ENCODE assay signal across 14 cellular contexts in genomic region chr13:31919241-31919640, GRCh38.
A peak's percentile ranks its signal among the peaks of the same experiment; 100 is the strongest.
DNase-seq lines count a peak whose midpoint lies in the region; ATAC-seq and TF ChIP-seq lines count a peak whose summit lies in the region.
"Had no signal": no experiment of that assay in that cellular context is flagged by ENCODE, and none has a peak within 500 bp of the region (broad histone marks: within the 10 kb centered on the region; RNA-seq: fewer than 3 reads in every experiment).

No MANE protein-coding gene starts in this region.

- peaks cover 3% of the 10 kb centered on the region; the same call in 1 of the 2 replicates for H3K9me1 ChIP-seq in IMR-90 (ENCODE audit: insufficient read depth, low read length)

- H3K14ac ChIP-seq in IMR-90 (replicated peaks; ENCODE audit: low read depth, low read length): no peak overlapping the region

- no peak for TF ChIP-seq CTCF in IMR-90 (conservative IDR thresholded peaks at IDR 0.05; ENCODE audit: low read depth, low read length)
- no peak for TF ChIP-seq CTCF in chondrocyte (IDR thresholded peaks at IDR 0.05)

- H3K23ac ChIP-seq in IMR-90 (ENCODE audit: low read depth, low read length): no peak overlapping the region

- WGBS in IMR-90 (ENCODE audit: extremely low coverage in 2 of 2, insufficient read length in 1 of 2), 2 experiments: 60% methylated on average over 1 of the region's 2 CpGs; no CpG with 5 or more reads in 1 of the 2 experiments

- no peak overlapping the region for H2AK9ac ChIP-seq in IMR-90 (replicated peaks; ENCODE audit: low read depth, low read length, poor library complexity)

- no peak overlapping the region for H3K9ac ChIP-seq in BLaER1 treated with 17β-estradiol and CSF1 and Interleukin-3, amounts not matched to agents 10 nM and 100 nM
- no peak overlapping the region for H3K9ac ChIP-seq in IMR-90 (ENCODE audit: low read depth, low read length)

- no peak overlapping the region for H3K4me3 ChIP-seq in BLaER1 treated with 17β-estradiol and CSF1 and Interleukin-3, amounts not matched to agents 10 nM and 100 nM
- H3K4me3 ChIP-seq in CD4-positive, alpha-beta memory T cell (ENCODE audit: low read length in 2 of 2): no peak overlapping the region
- no peak overlapping the region for H3K4me3 ChIP-seq in IMR-90 (ENCODE audit: insufficient read depth, low read depth, low read length)
- H3K4me3 ChIP-seq: HAP-1 had no signal

- H3K79me1 ChIP-seq in IMR-90 (ENCODE audit: low read depth in 1 of 2, low read length in 2 of 2): no peaks in the 10 kb centered on the region

- no peak for TF ChIP-seq POLR2A in IMR-90 (IDR thresholded peaks at IDR 0.05; ENCODE audit: low read depth, low read length)

- H4K91ac ChIP-seq in IMR-90 (ENCODE audit: insufficient read depth, low read depth, low read length): no peak overlapping the region

- no peak overlapping the region; a peak in 1 of 22 replicates for H3K27ac ChIP-seq in BLaER1 treated with 17β-estradiol and CSF1 and Interleukin-3, amounts not matched to agents 10 nM and 100 nM
- H3K27ac ChIP-seq in CD4-positive, alpha-beta memory T cell (ENCODE audit: low read depth, low read length): no peak overlapping the region
- no peak overlapping the region for H3K27ac ChIP-seq in IMR-90 (ENCODE audit: insufficient read depth, low read length)
- H3K27ac ChIP-seq: C4-2B had no signal

- H3K36me3 ChIP-seq in BLaER1 treated with 17β-estradiol and CSF1 and Interleukin-3, amounts not matched to agents 10 nM and 100 nM: no peaks in the 10 kb centered on the region
- H3K36me3 ChIP-seq in CD4-positive, alpha-beta memory T cell (ENCODE audit: insufficient read depth, low read length): no peaks in the 10 kb centered on the region
- H3K36me3 ChIP-seq in IMR-90 (ENCODE audit: control insufficient read depth, insufficient read depth, low read length): no peaks in the 10 kb centered on the region
- H3K36me3 ChIP-seq: HAP-1 had no signal

- H2BK20ac ChIP-seq in IMR-90 (ENCODE audit: low read depth, low read length): no peak overlapping the region

- no peak overlapping the region for H2BK120ac ChIP-seq in IMR-90 (ENCODE audit: low read depth, low read length)

- no peak overlapping the region for H2BK5ac ChIP-seq in IMR-90 (ENCODE audit: low read depth, low read length, poor library complexity, severe bottlenecking)

- H3K27ac Mint-ChIP-seq in CD4-positive, alpha-beta memory T cell: peak overlapping the region in 4 of 7 donors; percentile 23 to 48 (median 26)
- H3K27ac Mint-ChIP-seq in chondrocyte (ENCODE audit: unreplicated experiment): peak overlapping the region; percentile 2
- no peak overlapping the region for H3K27ac Mint-ChIP-seq in effector memory CD8-positive, alpha-beta T cell
- H3K27ac Mint-ChIP-seq: CD4-positive, CD25-positive, alpha-beta regulatory T cell; HFFc6 had no signal

- peak overlapping the region in 6 of 11 experiments; percentile 61 to 82 (median 72); a peak in 7 of 22 replicates for H3K4me2 ChIP-seq in BLaER1 treated with 17β-estradiol and CSF1 and Interleukin-3, amounts not matched to agents 10 nM and 100 nM
- H3K4me2 ChIP-seq in IMR-90 (ENCODE audit: low read depth, low read length): peak overlapping the region; percentile 43; the same call in 1 of the 2 replicates

- H3K27me3 Mint-ChIP-seq in CD4-positive, alpha-beta memory T cell: no peaks in the 10 kb centered on the region
- H3K27me3 Mint-ChIP-seq in chondrocyte (ENCODE audit: low read depth): no peaks in the 10 kb centered on the region
- peaks cover 0 to 5% of the 10 kb centered on the region in 2 donors for H3K27me3 Mint-ChIP-seq in effector memory CD8-positive, alpha-beta T cell
- H3K27me3 Mint-ChIP-seq: CD8-positive, alpha-beta memory T cell had no signal

- H4K20me1 ChIP-seq in BLaER1 treated with 17β-estradiol and CSF1 and Interleukin-3, amounts not matched to agents 10 nM and 100 nM: no peaks in the 10 kb centered on the region
- no peaks in the 10 kb centered on the region for H4K20me1 ChIP-seq in IMR-90 (ENCODE audit: insufficient read depth, low read length)

- intact Hi-C loops in CD4-positive, alpha-beta memory T cell (cut with micrococcal nuclease): loop anchor here (10.0 kb wide), 2 partner anchors 246 to 1806 kb away; no protein-coding TSS in a partner anchor
- intact Hi-C loops in IMR-90 (cut with micrococcal nuclease): loop anchor here (10.0 kb wide), 1 partner anchor 216 kb away; no protein-coding TSS in a partner anchor

- dilution Hi-C loops in IMR-90 (cut with HindIII; ENCODE audit: low sequenced_read_pairs, unreplicated experiment): no loop called here

- H4K8ac ChIP-seq in IMR-90 (ENCODE audit: low read depth in 2 of 2, low read length in 2 of 2): no peak overlapping the region

- H3K4me1 ChIP-seq in BLaER1 treated with 17β-estradiol and CSF1 and Interleukin-3, amounts not matched to agents 10 nM and 100 nM: peaks cover 23 to 39% (median 27%) of the 10 kb centered on the region in 10 experiments
- no peaks in the 10 kb centered on the region for H3K4me1 ChIP-seq in CD4-positive, alpha-beta memory T cell (ENCODE audit: insufficient read depth, low read length)
- peaks cover 2% of the 10 kb centered on the region; the same call in 1 of the 2 replicates for H3K4me1 ChIP-seq in IMR-90 (ENCODE audit: control insufficient read depth, insufficient read depth, low read length)
- H3K4me1 ChIP-seq: HAP-1 had no signal

- POLR2A ChIA-PET in CD4-positive, alpha-beta memory T cell (lab: Charles Lee; ENCODE audit: partially characterized antibody): no interaction called here
- POLR2A ChIA-PET in IMR-90 (lab: Charles Lee; ENCODE audit: unreplicated experiment): no interaction called here

- H3K4ac ChIP-seq in IMR-90 (ENCODE audit: low read depth, low read length): no peak overlapping the region

- in situ Hi-C loops in IMR-90 (cut with MboI; ENCODE audit: low sequenced_read_pairs): loop anchor here (10.0 kb wide), 1 partner anchor 656 kb away; no protein-coding TSS in a partner anchor

- H3K18ac ChIP-seq in IMR-90 (ENCODE audit: low read depth, low read length): no peak overlapping the region

- H4K5ac ChIP-seq in IMR-90 (ENCODE audit: low read depth, low read length): no peak overlapping the region

- ATAC-seq in IMR-90 (ENCODE audit: low read depth): peak; percentile 61
- no peak for ATAC-seq in effector memory CD8-positive, alpha-beta T cell (replicated peaks)

- CTCF ChIA-PET in CD4-positive, alpha-beta memory T cell (lab: Charles Lee; ENCODE audit: partially characterized antibody): interaction anchor here (1.1 to 4.8 kb wide), 3 partner anchors 9 to 13 kb away, joined by 3 to 49 read pairs (median 4); no protein-coding TSS in a partner anchor
- CTCF ChIA-PET in IMR-90 (lab: Yijun Ruan, JAX): interaction anchor here (0.6 to 3.1 kb wide), 3 partner anchors 9 to 1382 kb away, joined by 3 to 27 read pairs (median 5); no protein-coding TSS in a partner anchor

- no peak overlapping the region for H2AK5ac ChIP-seq in IMR-90 (ENCODE audit: low read depth, low read length)

- H2AFZ ChIP-seq in IMR-90 (replicated peaks; ENCODE audit: low read length, poor library complexity): no peak overlapping the region

- H3K9me3 ChIP-seq in BLaER1 treated with 17β-estradiol and CSF1 and Interleukin-3, amounts not matched to agents 10 nM and 100 nM (replicated peaks in 1 of 11): peaks cover 0 to 3% (median 0%) of the 10 kb centered on the region in 11 experiments; a peak in 1 of 22 replicates
- H3K9me3 ChIP-seq in CD4-positive, alpha-beta memory T cell (ENCODE audit: control insufficient read depth in 1 of 2, low read length in 2 of 2): no peaks in the 10 kb centered on the region
- H3K9me3 ChIP-seq in IMR-90 (ENCODE audit: control insufficient read depth, insufficient read depth, low read length): no peaks in the 10 kb centered on the region
- H3K9me3 ChIP-seq: HAP-1 had no signal

- H3K4me3 Mint-ChIP-seq in CD4-positive, alpha-beta memory T cell: no peak overlapping the region
- H3K4me3 Mint-ChIP-seq in chondrocyte (ENCODE audit: unreplicated experiment): no peak overlapping the region
- no peak overlapping the region for H3K4me3 Mint-ChIP-seq in effector memory CD8-positive, alpha-beta T cell
- H3K4me3 Mint-ChIP-seq: CD4-positive, CD25-positive, alpha-beta regulatory T cell; CD8-positive, alpha-beta memory T cell; HFFc6 had no signal

- no peak overlapping the region for H2BK15ac ChIP-seq in IMR-90 (ENCODE audit: low read depth, low read length)

- H3K56ac ChIP-seq in IMR-90 (ENCODE audit: extremely low read depth, insufficient read depth, low read length): no peak overlapping the region

- H3K27me3 ChIP-seq in BLaER1 treated with 17β-estradiol and CSF1 and Interleukin-3, amounts not matched to agents 10 nM and 100 nM: no peaks in the 10 kb centered on the region
- H3K27me3 ChIP-seq in CD4-positive, alpha-beta memory T cell (ENCODE audit: insufficient read depth, low read length): no peaks in the 10 kb centered on the region
- H3K27me3 ChIP-seq in IMR-90 (ENCODE audit: control insufficient read depth, insufficient read depth, low read length): no peaks in the 10 kb centered on the region

- no peak for TF ChIP-seq RAD21 in IMR-90 (IDR thresholded peaks at IDR 0.05; ENCODE audit: low read length)

- H3K36me3 Mint-ChIP-seq in CD4-positive, alpha-beta memory T cell: peaks cover 0 to 6% of the 10 kb centered on the region in 2 donors
- H3K36me3 Mint-ChIP-seq in chondrocyte (ENCODE audit: low read depth): peaks cover 4% of the 10 kb centered on the region
- H3K36me3 Mint-ChIP-seq in effector memory CD8-positive, alpha-beta T cell (ENCODE audit: insufficient read depth): no peaks in the 10 kb centered on the region
- H3K36me3 Mint-ChIP-seq: CD4-positive, CD25-positive, alpha-beta regulatory T cell; CD8-positive, alpha-beta memory T cell had no signal

- peaks cover 0 to 3% (median 0%) of the 10 kb centered on the region in 8 donors for H3K9me3 Mint-ChIP-seq in CD4-positive, alpha-beta memory T cell
- no peaks in the 10 kb centered on the region for H3K9me3 Mint-ChIP-seq in chondrocyte (ENCODE audit: low read depth)
- H3K9me3 Mint-ChIP-seq in effector memory CD8-positive, alpha-beta T cell: no peaks in the 10 kb centered on the region
- H3K9me3 Mint-ChIP-seq: CD8-positive, alpha-beta memory T cell; HFFc6 had no signal

- peaks cover 7 to 30% (median 18%) of the 10 kb centered on the region in 4 donors for H3K4me1 Mint-ChIP-seq in CD4-positive, alpha-beta memory T cell
- H3K4me1 Mint-ChIP-seq in chondrocyte (ENCODE audit: low read depth): peaks cover 44% of the 10 kb centered on the region
- peaks cover 0 to 3% of the 10 kb centered on the region in 2 donors for H3K4me1 Mint-ChIP-seq in effector memory CD8-positive, alpha-beta T cell (ENCODE audit: low read depth in 2 of 2)

- no peak for DNase-seq in CD4-positive, alpha-beta memory T cell
- DNase-seq in IMR-90 (no peak), chondrocyte (ENCODE audit: low spot score) (no peak), NCI-H187 (lab: John Stamatoyannopoulos, UW) (no peak)
- no peak for DNase-seq in effector memory CD8-positive, alpha-beta T cell
- DNase-seq: CD4-positive, CD25-positive, alpha-beta regulatory T cell; CD8-positive, alpha-beta memory T cell; DMS53; DMS79 treated with DMSO at 0.1 percent for 48 hours; GOT3; HFFc6 had no signal

- no TSS peak for BruUV-seq in IMR-90 (replicated peaks; lab: Mats Ljungman, UMichigan)

TF ChIP-seq in IMR-90, 13 proteins besides CTCF, POLR2A, EP300 and RAD21 (continues in another document):
- TF ChIP-seq MAZ (IDR thresholded peaks at IDR 0.05; ENCODE audit: borderline replicate concordance, low read depth, low read length): no peak

Comparison
In these comparisons a context has a peak if more than half of its experiments do, and no peak if none do; other contexts are left out.
1. H3K27ac Mint-ChIP-seq: peak in CD4-positive, alpha-beta memory T cell (4 of 7) and chondrocyte (single experiment); none in effector memory CD8-positive, alpha-beta T cell (0 of 2).